ENCODE assay signal across 9 cellular contexts in genomic region chr19:40810160-40810559, GRCh38. TPM values are rescaled to one million over a fixed set of nuclear protein-coding genes. Genes with fewer than 3 reads are reported as not detected.
A peak's percentile ranks its signal among the peaks of the same experiment; 100 is the strongest.
DNase-seq lines count a peak whose midpoint lies in the region; ATAC-seq, FAIRE-seq and TF ChIP-seq lines count a peak whose summit lies in the region.
"Had no signal": no experiment of that assay in that cellular context is flagged by ENCODE, and none has a peak within 500 bp of the region (broad histone marks: within the 10 kb centered on the region; RNA-seq: fewer than 3 reads in every experiment).

No MANE protein-coding gene starts in this region.

- H3K4me1 ChIP-seq in CD8-positive, alpha-beta memory T cell (ENCODE audit: insufficient read depth, low read length), result peaks cover 52% of the 10 kb centered on the region
- peaks cover 70 to 82% (median 82%) of the 10 kb centered on the region in 4 donors for H3K4me1 ChIP-seq in esophagus muscularis mucosa

- peaks cover 52 to 65% (median 64%) of the 10 kb centered on the region in 3 donors for H3K4me1 Mint-ChIP-seq in CD8-positive, alpha-beta memory T cell
- H3K4me1 Mint-ChIP-seq in osteocyte (ENCODE audit: unreplicated experiment), result peaks cover 69% of the 10 kb centered on the region

- H3K36me3 Mint-ChIP-seq in CD8-positive, alpha-beta memory T cell, result peaks cover 4 to 42% (median 7%) of the 10 kb centered on the region in 3 donors
- H3K36me3 Mint-ChIP-seq in osteocyte (ENCODE audit: unreplicated experiment), result peaks cover 7% of the 10 kb centered on the region

- no peak for DNase-seq in CD8-positive, alpha-beta memory T cell
- no peak for DNase-seq in RWPE1 (ENCODE audit: low spot score)
- no peak for DNase-seq in esophagus muscularis mucosa (ENCODE audit: extremely low spot score)
- no peak for DNase-seq in osteocyte (ENCODE audit: extremely low spot score, unreplicated experiment)
- DNase-seq in urothelium cell line (ENCODE audit: low spot score), result no peak
- DNase-seq in activated CD8-positive, alpha-beta memory T cell treated with anti-CD3 and anti-CD28 coated beads, Interleukin-2, amount 50 U/mL, for 4 hours, result no peak
- DNase-seq: stimulated activated CD4-positive, alpha-beta T cell treated with anti-CD3 and anti-CD28 coated beads, Interleukin-1b, Interleukin-23, amount 100 ng/mL, for 48 hours had no signal

- peaks cover 15% of the 10 kb centered on the region for H3K36me3 ChIP-seq in CD8-positive, alpha-beta memory T cell (ENCODE audit: insufficient read depth, low read length)
- H3K36me3 ChIP-seq in esophagus muscularis mucosa, result peaks cover 5 to 35% (median 30%) of the 10 kb centered on the region in 4 donors

- 72% methylated on average over 4 of the region's 14 CpGs for WGBS in esophagus muscularis mucosa

- H3K27me3 ChIP-seq in CD8-positive, alpha-beta memory T cell (ENCODE audit: insufficient read depth, low read length, poor library complexity, severe bottlenecking), result no peaks in the 10 kb centered on the region
- no peaks in the 10 kb centered on the region for H3K27me3 ChIP-seq in esophagus muscularis mucosa

- intact Hi-C loops in esophagus muscularis mucosa (cut with DNase I), result no loop called here

- peak overlapping the region in 3 of 8 donors; percentile 27 to 56 (median 46) for H3K27ac Mint-ChIP-seq in CD8-positive, alpha-beta memory T cell
- peak overlapping the region; percentile 85 for H3K27ac Mint-ChIP-seq in osteocyte (ENCODE audit: unreplicated experiment)

- ATAC-seq in GM18870 (IDR thresholded peaks at IDR 0.05; ENCODE audit: unreplicated experiment), result no peak
- no peak for ATAC-seq in GM18517 (IDR thresholded peaks at IDR 0.05; ENCODE audit: unreplicated experiment)

- TF ChIP-seq EP300 in esophagus muscularis mucosa (IDR thresholded peaks at IDR 0.05), result no peak

- POLR2A ChIA-PET in CD8-positive, alpha-beta memory T cell (lab: Charles Lee), result no interaction called here
- POLR2A ChIA-PET in RWPE1 (lab: Yijun Ruan, JAX; ENCODE audit: low non-redundant PET), result no interaction called here

- TF ChIP-seq POLR2A in esophagus muscularis mucosa (IDR thresholded peaks at IDR 0.05; ENCODE audit: low read depth), result no peak

- TF ChIP-seq CTCF in RWPE1 (conservative IDR thresholded peaks at IDR 0.05; ENCODE audit: low read depth) (no peak), esophagus muscularis mucosa (IDR thresholded peaks at IDR 0.05) (no peak), osteocyte (IDR thresholded peaks at IDR 0.05) (no peak)

- no peak for FAIRE-seq in urothelium cell line (lab: Jason Lieb, UNC)

- no peaks in the 10 kb centered on the region for H3K9me3 ChIP-seq in CD8-positive, alpha-beta memory T cell (ENCODE audit: low read length)
- H3K9me3 ChIP-seq in esophagus muscularis mucosa, result no peaks in the 10 kb centered on the region

- peaks cover 0 to 4% of the 10 kb centered on the region in 2 donors for H3K27me3 Mint-ChIP-seq in CD8-positive, alpha-beta memory T cell
- peaks cover 7% of the 10 kb centered on the region for H3K27me3 Mint-ChIP-seq in osteocyte (ENCODE audit: unreplicated experiment)

- no peak overlapping the region for H3K4me3 ChIP-seq in CD8-positive, alpha-beta memory T cell (ENCODE audit: low read length)
- peak overlapping the region; percentile 50 to 65 (median 54) for H3K4me3 ChIP-seq in esophagus muscularis mucosa

- H3K9me3 Mint-ChIP-seq in CD8-positive, alpha-beta memory T cell, result no peaks in the 10 kb centered on the region
- H3K9me3 Mint-ChIP-seq in osteocyte (ENCODE audit: unreplicated experiment), result no peaks in the 10 kb centered on the region

- H3K27ac ChIP-seq in CD8-positive, alpha-beta memory T cell (ENCODE audit: low read depth, low read length), result peak overlapping the region; percentile 18
- H3K27ac ChIP-seq in RWPE1 (peak overlapping the region; percentile 88), esophagus muscularis mucosa (replicated peaks in 1 of 4) (peak overlapping the region; percentile 75 to 99 (median 80))

- peak overlapping the region; percentile 43 to 76 (median 55) for H3K4me3 Mint-ChIP-seq in CD8-positive, alpha-beta memory T cell
- peak overlapping the region; percentile 87 for H3K4me3 Mint-ChIP-seq in osteocyte (ENCODE audit: unreplicated experiment)

- CTCF ChIA-PET in CD8-positive, alpha-beta memory T cell (lab: Charles Lee), result no interaction called here
- CTCF ChIA-PET in RWPE1 (lab: Yijun Ruan, JAX), result no interaction called here

RNA-seq across cellular contexts. Expression of gene EGLN2, which starts 11.2 kb away (rescaled TPM):
- total RNA-seq in CD8-positive, alpha-beta memory T cell, result 100 to 1,000 TPM; 101 to 103 TPM
- 174 TPM for polyA plus RNA-seq in CD8-positive, alpha-beta memory T cell
- 100 to 1,000 TPM in 2 of 4 donors, 10 to 100 TPM in 2; 93.1 to 131 (median 101) TPM for total RNA-seq in esophagus muscularis mucosa
- 94.3 and 104 TPM in 2 replicates for total RNA-seq in osteocyte

RNA-seq across cellular contexts. Expression of gene RAB4B, which starts 32.1 kb away (rescaled TPM):
- 10 to 100 TPM; 24.2 to 27.2 TPM for total RNA-seq in CD8-positive, alpha-beta memory T cell
- polyA plus RNA-seq in CD8-positive, alpha-beta memory T cell, result 95.2 TPM
- total RNA-seq in esophagus muscularis mucosa (10 to 100 TPM; 22.9 to 26.6 (median 23.2) TPM), osteocyte (19.7 and 20.4 TPM in 2 replicates)

RNA-seq across cellular contexts. Expression of gene MIA, which starts 34.8 kb away (rescaled TPM):
- 1 to 10 TPM in 1 of 2 experiments, under 1 TPM in 1; 0.89 to 1.1 TPM for total RNA-seq in CD8-positive, alpha-beta memory T cell
- polyA plus RNA-seq in CD8-positive, alpha-beta memory T cell, result not detected
- 1 to 10 TPM; 2.1 to 4.1 (median 2.7) TPM for total RNA-seq in esophagus muscularis mucosa
- 2.0 TPM in 1 of 2 replicates, not detected in the other for total RNA-seq in osteocyte

RNA-seq across cellular contexts. Expression of gene CYP2A6, which starts 40.1 kb away (rescaled TPM):
- not detected for total RNA-seq in CD8-positive, alpha-beta memory T cell
- not detected for polyA plus RNA-seq in CD8-positive, alpha-beta memory T cell
- total RNA-seq in esophagus muscularis mucosa (not detected), osteocyte (not detected in 2 replicates)

RNA-seq across cellular contexts. Expression of gene SNRPA, which starts 59.2 kb away (rescaled TPM):
- 100 to 1,000 TPM; 202 TPM for total RNA-seq in CD8-positive, alpha-beta memory T cell
- 89.5 TPM for polyA plus RNA-seq in CD8-positive, alpha-beta memory T cell
- total RNA-seq in esophagus muscularis mucosa, result 10 to 100 TPM; 47.3 to 69.1 (median 57.6) TPM
- 48.0 and 53.2 TPM in 2 replicates for total RNA-seq in osteocyte

Comparison
In these comparisons a context has a peak if more than half of its experiments do, and no peak if none do; other contexts are left out.
1. H3K27ac ChIP-seq: peak in every context shown above with its lines; median percentile 88 in RWPE1; 80 in esophagus muscularis mucosa; 18 in CD8-positive, alpha-beta memory T cell.